Comparison of ENCODE assay signal across 1 cellular context in the genomic region with DNA sequence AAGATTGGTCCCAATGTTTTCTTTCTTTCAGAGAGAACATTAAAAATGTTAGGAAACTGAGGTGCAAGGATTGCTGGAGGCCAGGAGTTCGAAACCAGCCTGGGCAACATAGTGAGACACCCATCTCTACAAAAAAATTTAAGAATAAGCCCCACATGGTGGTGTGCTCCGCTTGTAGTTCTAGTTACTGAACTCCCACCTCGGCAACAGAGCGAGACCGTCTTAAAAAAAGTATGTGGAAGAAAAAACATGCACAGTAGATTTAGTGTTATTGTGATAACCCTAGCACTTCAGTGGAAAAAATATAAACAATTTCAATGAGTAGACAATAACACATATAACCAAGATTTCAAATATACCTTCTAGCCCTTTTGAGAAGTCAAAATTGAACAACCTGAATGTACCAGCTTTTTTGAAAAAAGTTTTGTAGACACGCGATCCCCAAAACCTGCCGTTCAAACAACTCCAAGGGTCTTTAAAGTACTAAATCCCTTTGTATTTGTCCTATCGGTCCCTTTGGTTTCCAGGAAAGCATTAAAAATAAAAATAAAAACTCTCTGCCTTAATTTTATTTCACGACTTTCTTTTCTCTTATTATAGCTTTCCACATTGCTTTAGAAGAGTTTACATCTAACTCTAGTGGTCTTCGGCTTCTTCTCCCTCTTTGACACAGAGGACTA.
TF ChIP-seq lines count a peak whose summit lies in the region.

No MANE protein-coding gene starts in this region.

TF ChIP-seq in GM23338, 12 proteins besides CTCF, POLR2A, EP300 and RAD21 (continued from another document):
- TF ChIP-seq, protein P1, sequence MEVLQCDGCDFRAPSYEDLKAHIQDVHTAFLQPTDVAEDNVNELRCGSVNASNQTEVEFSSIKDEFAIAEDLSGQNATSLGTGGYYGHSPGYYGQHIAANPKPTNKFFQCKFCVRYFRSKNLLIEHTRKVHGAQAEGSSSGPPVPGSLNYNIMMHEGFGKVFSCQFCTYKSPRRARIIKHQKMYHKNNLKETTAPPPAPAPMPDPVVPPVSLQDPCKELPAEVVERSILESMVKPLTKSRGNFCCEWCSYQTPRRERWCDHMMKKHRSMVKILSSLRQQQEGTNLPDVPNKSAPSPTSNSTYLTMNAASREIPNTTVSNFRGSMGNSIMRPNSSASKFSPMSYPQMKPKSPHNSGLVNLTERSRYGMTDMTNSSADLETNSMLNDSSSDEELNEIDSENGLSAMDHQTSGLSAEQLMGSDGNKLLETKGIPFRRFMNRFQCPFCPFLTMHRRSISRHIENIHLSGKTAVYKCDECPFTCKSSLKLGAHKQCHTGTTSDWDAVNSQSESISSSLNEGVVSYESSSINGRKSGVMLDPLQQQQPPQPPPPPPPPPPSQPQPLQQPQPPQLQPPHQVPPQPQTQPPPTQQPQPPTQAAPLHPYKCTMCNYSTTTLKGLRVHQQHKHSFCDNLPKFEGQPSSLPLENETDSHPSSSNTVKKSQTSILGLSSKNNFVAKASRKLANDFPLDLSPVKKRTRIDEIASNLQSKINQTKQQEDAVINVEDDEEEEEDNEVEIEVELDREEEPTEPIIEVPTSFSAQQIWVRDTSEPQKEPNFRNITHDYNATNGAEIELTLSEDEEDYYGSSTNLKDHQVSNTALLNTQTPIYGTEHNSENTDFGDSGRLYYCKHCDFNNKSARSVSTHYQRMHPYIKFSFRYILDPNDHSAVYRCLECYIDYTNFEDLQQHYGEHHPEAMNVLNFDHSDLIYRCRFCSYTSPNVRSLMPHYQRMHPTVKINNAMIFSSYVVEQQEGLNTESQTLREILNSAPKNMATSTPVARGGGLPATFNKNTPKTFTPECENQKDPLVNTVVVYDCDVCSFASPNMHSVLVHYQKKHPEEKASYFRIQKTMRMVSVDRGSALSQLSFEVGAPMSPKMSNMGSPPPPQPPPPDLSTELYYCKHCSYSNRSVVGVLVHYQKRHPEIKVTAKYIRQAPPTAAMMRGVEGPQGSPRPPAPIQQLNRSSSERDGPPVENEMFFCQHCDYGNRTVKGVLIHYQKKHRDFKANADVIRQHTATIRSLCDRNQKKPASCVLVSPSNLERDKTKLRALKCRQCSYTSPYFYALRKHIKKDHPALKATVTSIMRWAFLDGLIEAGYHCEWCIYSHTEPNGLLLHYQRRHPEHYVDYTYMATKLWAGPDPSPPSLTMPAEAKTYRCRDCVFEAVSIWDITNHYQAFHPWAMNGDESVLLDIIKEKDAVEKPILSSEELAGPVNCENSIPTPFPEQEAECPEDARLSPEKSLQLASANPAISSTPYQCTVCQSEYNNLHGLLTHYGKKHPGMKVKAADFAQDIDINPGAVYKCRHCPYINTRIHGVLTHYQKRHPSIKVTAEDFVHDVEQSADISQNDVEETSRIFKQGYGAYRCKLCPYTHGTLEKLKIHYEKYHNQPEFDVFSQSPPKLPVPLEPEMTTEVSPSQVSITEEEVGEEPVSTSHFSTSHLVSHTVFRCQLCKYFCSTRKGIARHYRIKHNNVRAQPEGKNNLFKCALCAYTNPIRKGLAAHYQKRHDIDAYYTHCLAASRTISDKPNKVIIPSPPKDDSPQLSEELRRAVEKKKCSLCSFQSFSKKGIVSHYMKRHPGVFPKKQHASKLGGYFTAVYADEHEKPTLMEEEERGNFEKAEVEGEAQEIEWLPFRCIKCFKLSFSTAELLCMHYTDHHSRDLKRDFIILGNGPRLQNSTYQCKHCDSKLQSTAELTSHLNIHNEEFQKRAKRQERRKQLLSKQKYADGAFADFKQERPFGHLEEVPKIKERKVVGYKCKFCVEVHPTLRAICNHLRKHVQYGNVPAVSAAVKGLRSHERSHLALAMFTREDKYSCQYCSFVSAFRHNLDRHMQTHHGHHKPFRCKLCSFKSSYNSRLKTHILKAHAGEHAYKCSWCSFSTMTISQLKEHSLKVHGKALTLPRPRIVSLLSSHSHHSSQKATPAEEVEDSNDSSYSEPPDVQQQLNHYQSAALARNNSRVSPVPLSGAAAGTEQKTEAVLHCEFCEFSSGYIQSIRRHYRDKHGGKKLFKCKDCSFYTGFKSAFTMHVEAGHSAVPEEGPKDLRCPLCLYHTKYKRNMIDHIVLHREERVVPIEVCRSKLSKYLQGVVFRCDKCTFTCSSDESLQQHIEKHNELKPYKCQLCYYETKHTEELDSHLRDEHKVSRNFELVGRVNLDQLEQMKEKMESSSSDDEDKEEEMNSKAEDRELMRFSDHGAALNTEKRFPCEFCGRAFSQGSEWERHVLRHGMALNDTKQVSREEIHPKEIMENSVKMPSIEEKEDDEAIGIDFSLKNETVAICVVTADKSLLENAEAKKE (CRISPR knock-in tag; IDR thresholded peaks at IDR 0.05): no peak
- TF ChIP-seq EZH2 (IDR thresholded peaks at IDR 0.05; ENCODE audit: low read depth, unreplicated experiment) (no peak), NANOG (IDR thresholded peaks at IDR 0.05; ENCODE audit: borderline replicate concordance) (no peak), JUNB (IDR thresholded peaks at IDR 0.05; ENCODE audit: unreplicated experiment) (no peak), ZNF331 (CRISPR knock-in tag; IDR thresholded peaks at IDR 0.05; ENCODE audit: low read depth) (no peak)
TF ChIP-seq in GM23338: peak in this region for 0.
